ENCODE assay signal across 8 cellular contexts in genomic region chr22:23181763-23182288, GRCh38. TPM values are rescaled to one million over a fixed set of nuclear protein-coding genes. Genes with fewer than 3 reads are reported as not detected.
A peak's percentile ranks its signal among the peaks of the same experiment; 100 is the strongest.
DNase-seq lines count a peak whose midpoint lies in the region; ATAC-seq and TF ChIP-seq lines count a peak whose summit lies in the region.

No MANE protein-coding gene starts in this region.

- H3K36me3 Mint-ChIP-seq in glutamatergic neuron (ENCODE audit: unreplicated experiment) = peaks cover 18% of the 10 kb centered on the region

- WGBS in spleen, 5 donors = 24 to 48% (median 29%) methylated on average over 28 to 39 of the region's 39 CpGs

- intact Hi-C loops in spleen (cut with DNase I; ENCODE audit: low total_unique reads) = loop anchor here (10.0 kb wide), 1 partner anchor 63 kb away; no protein-coding TSS in a partner anchor

- peak overlapping the region; percentile 40 for H3K27ac ChIP-seq in HL-60 (replicated peaks)
- H3K27ac ChIP-seq in spleen = peak overlapping the region in 5 of 8 donors; percentile 36 to 89 (median 81)

- DNase-seq in HL-60 (ENCODE audit: low read depth in 1 of 2, low spot score in 1 of 2) = no peak
- DNase-seq in activated CD8-positive, alpha-beta memory T cell treated with anti-CD3 and anti-CD28 coated beads, Interleukin-2, amount 50 U/mL, for 4 hours = peak; percentile 26
- DNase-seq in glutamatergic neuron = peak; percentile 29
- peak; percentile 81 for DNase-seq in spleen
- no peak for DNase-seq in 8988T
- no peak for DNase-seq in GM10266 (ENCODE audit: extremely low spot score)
- DNase-seq in NCI-H510A treated with DMSO at 0.1 percent for 48 hours (lab: John Stamatoyannopoulos, UW) = no peak

- no peak for ATAC-seq in esophagus mucosa

- no peaks in the 10 kb centered on the region for H3K27me3 ChIP-seq in HL-60 (ENCODE audit: insufficient read depth, poor library complexity, severe bottlenecking)
- no peaks in the 10 kb centered on the region for H3K27me3 ChIP-seq in spleen (replicated peaks in 1 of 7)

- peaks cover 22% of the 10 kb centered on the region for H3K27me3 Mint-ChIP-seq in glutamatergic neuron (ENCODE audit: unreplicated experiment)

- peak overlapping the region; percentile 100 for H3K4me3 Mint-ChIP-seq in glutamatergic neuron (ENCODE audit: unreplicated experiment)

- TF ChIP-seq POLR2A in spleen (IDR thresholded peaks at IDR 0.05) = no peak

- no peaks in the 10 kb centered on the region for H3K36me3 ChIP-seq in spleen

- peaks cover 0 to 3% (median under 1%) of the 10 kb centered on the region in 8 donors for H3K9me3 ChIP-seq in spleen

- H3K4me3 ChIP-seq in HL-60 (replicated peaks; ENCODE audit: insufficient read depth, low read length) (peak overlapping the region; percentile 82), spleen (peak overlapping the region; percentile 27 to 86 (median 66))

- H3K4me1 ChIP-seq in spleen = peaks cover 52 to 92% (median 82%) of the 10 kb centered on the region in 6 donors

- H3K4me1 Mint-ChIP-seq in glutamatergic neuron (ENCODE audit: low read depth, unreplicated experiment) = peaks cover 28% of the 10 kb centered on the region

- H3K27ac Mint-ChIP-seq in glutamatergic neuron (ENCODE audit: unreplicated experiment) = peak overlapping the region; percentile 97

- H3K9me3 Mint-ChIP-seq in glutamatergic neuron (ENCODE audit: unreplicated experiment) = peaks cover 30% of the 10 kb centered on the region

- TF ChIP-seq CTCF in HL-60 (IDR thresholded peaks at IDR 0.05; ENCODE audit: insufficient read depth, low read length) (no peak), glutamatergic neuron (IDR thresholded peaks at IDR 0.05; ENCODE audit: partially characterized antibody, unreplicated experiment) (no peak), spleen (IDR thresholded peaks at IDR 0.05 in 8 of 11, conservative IDR thresholded peaks at IDR 0.05 in 3 of 11) (no peak), GM10266 (IDR thresholded peaks at IDR 0.05; ENCODE audit: control insufficient read depth, insufficient read depth, low read depth, missing control alignments) (no peak)

RNA-seq across cellular contexts. Expression of gene BCR, which starts 1.5 kb away (rescaled TPM):
- total RNA-seq in glutamatergic neuron (ENCODE audit: unreplicated experiment) (268 TPM), spleen (10 to 100 TPM; 39.3 to 64.8 (median 56.3) TPM), esophagus mucosa (39.7 TPM)
- 10 to 100 TPM; 15.2 to 21.9 (median 15.8) TPM for polyA plus RNA-seq in spleen

RNA-seq across cellular contexts. Expression of gene RAB36, which starts 36.5 kb away (rescaled TPM):
- total RNA-seq in glutamatergic neuron (ENCODE audit: unreplicated experiment) (2.0 TPM), spleen (1 to 10 TPM; 1.6 to 3.7 (median 2.7) TPM), esophagus mucosa (4.1 TPM)
- polyA plus RNA-seq in spleen = 1 to 10 TPM; 1.0 to 1.3 (median 1.2) TPM

RNA-seq across cellular contexts. Expression of gene RSPH14, which starts 40.0 kb away (rescaled TPM):
- total RNA-seq in glutamatergic neuron (ENCODE audit: unreplicated experiment) = 1.7 TPM
- total RNA-seq in spleen = under 1 TPM in 2 of 7 donors, not detected in 5; 0.52 to 0.77 TPM
- polyA plus RNA-seq in spleen = under 1 TPM in 2 of 3 donors, not detected in 1; 0.11 to 0.38 TPM
- total RNA-seq in esophagus mucosa = not detected

Comparison
In these comparisons a context has a peak if more than half of its experiments do, and no peak if none do; other contexts are left out.
1. DNase-seq: peak in activated CD8-positive, alpha-beta memory T cell treated with anti-CD3 and anti-CD28 coated beads, Interleukin-2, amount 50 U/mL, for 4 hours (single experiment), glutamatergic neuron (single experiment) and spleen (single experiment); none in HL-60 (0 of 2), 8988T (single experiment), GM10266 (single experiment) and NCI-H510A treated with DMSO at 0.1 percent for 48 hours (single experiment).